19 cellular contexts compared by ENCODE assay signal in the genomic region with DNA sequence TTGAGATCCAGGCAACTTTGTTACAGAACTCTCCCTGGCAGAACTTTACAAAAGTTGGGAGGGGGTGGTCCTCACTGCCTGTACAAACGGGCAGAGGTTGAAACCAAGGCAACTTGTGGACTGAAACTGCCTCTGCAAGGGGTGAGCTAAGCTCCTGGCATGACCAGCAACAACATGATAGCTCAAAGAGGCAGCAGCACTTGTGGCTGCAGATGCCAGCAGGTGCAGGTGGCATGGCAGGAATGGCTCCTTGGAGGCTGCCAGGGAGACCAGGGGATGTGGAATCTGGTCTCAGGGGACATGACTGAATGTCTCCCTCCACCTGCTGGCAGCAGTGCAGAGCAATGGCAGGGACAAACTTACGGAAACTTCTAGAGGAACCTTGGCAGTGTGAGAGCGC. TPM values are rescaled to one million over a fixed set of nuclear protein-coding genes. Genes with fewer than 3 reads are reported as not detected.
A peak's percentile ranks its signal among the peaks of the same experiment; 100 is the strongest.
DNase-seq lines count a peak whose midpoint lies in the region; ATAC-seq, FAIRE-seq and TF ChIP-seq lines count a peak whose summit lies in the region.
"Had no signal": no experiment of that assay in that cellular context is flagged by ENCODE, and none has a peak within 500 bp of the region (broad histone marks: within the 10 kb centered on the region; RNA-seq: fewer than 3 reads in every experiment).

No MANE protein-coding gene starts in this region.

- DNase-seq in A549 (ENCODE audit: low read depth in 1 of 2, low spot score in 1 of 2) (peak in 1 of 2 experiments; percentile 25), LoVo (ENCODE audit: low spot score) (peak; percentile 6), SW480 (ENCODE audit: low spot score) (peak; percentile 11), left kidney (ENCODE audit: low read depth, low spot score) (peak; percentile 31), MV-4-11 (lab: John Stamatoyannopoulos, UW) (no peak)
- DNase-seq: activated naive CD8-positive, alpha-beta T cell treated with anti-CD3 and anti-CD28 coated beads for 36 hours; DMS 273 treated with DMSO at 0.1 percent for 48 hours; GF-D8; HCEC 1CT; hippocampal formation; KBM-7; NCI-H1048 had no signal

- no peaks in the 10 kb centered on the region for H3K9me3 ChIP-seq in A549
- H3K9me3 ChIP-seq: body of pancreas, suprapubic skin had no signal

- no peaks in the 10 kb centered on the region for H3K4me1 ChIP-seq in A549
- H3K4me1 ChIP-seq: body of pancreas, suprapubic skin had no signal

- no peak for TF ChIP-seq RAD21 in A549 (conservative IDR thresholded peaks at IDR 0.05 in 1 of 2, IDR thresholded peaks at IDR 0.05 in 1 of 2)

- TF ChIP-seq POLR2A in A549 (IDR thresholded peaks at IDR 0.05; ENCODE audit: low read length): no peak

- CTCF ChIA-PET in A549 (lab: Yijun Ruan, JAX): interaction anchor here (1.5 kb wide), 1 partner anchor 25 kb away, joined by 6 read pairs; no protein-coding TSS in a partner anchor

- no peak for FAIRE-seq in A549 (lab: Jason Lieb, UNC)

- no peak for TF ChIP-seq EP300 in A549 (IDR thresholded peaks at IDR 0.05)

- no peak overlapping the region for H3K27ac ChIP-seq in A549
- H3K27ac ChIP-seq: body of pancreas, coronary artery, suprapubic skin had no signal

- no peak overlapping the region for H3K4me2 ChIP-seq in A549
- H3K4me2 ChIP-seq: smooth muscle cell had no signal

- ATAC-seq in A549 (peak; percentile 44 to 47; a peak in 4 of 6 replicates), HG03159 (IDR thresholded peaks at IDR 0.05; ENCODE audit: unreplicated experiment) (no peak), HG03442 (IDR thresholded peaks at IDR 0.05; ENCODE audit: unreplicated experiment) (no peak), HG02763 (IDR thresholded peaks at IDR 0.05; ENCODE audit: unreplicated experiment) (no peak)
- ATAC-seq: body of pancreas had no signal

- WGBS in A549 (ENCODE audit: missing lambda C conversion rate): 52% methylated on average over 3 of the region's 3 CpGs

- no peak overlapping the region for H3K4me3 ChIP-seq in A549
- H3K4me3 ChIP-seq: body of pancreas, coronary artery, smooth muscle cell, suprapubic skin had no signal

- POLR2A ChIA-PET in A549 (lab: Yijun Ruan, JAX): no interaction called here

- no peak for TF ChIP-seq CTCF in A549 (IDR thresholded peaks at IDR 0.05)

TF ChIP-seq in A549, 52 proteins besides CTCF, POLR2A, EP300 and RAD21:
- TF ChIP-seq PHF8 (IDR thresholded peaks at IDR 0.05; ENCODE audit: borderline replicate concordance, low read depth) (no peak), ZC3H11A (IDR thresholded peaks at IDR 0.05) (no peak), CBX2 (IDR thresholded peaks at IDR 0.05; ENCODE audit: borderline replicate concordance, low read depth) (no peak), RNF2 (IDR thresholded peaks at IDR 0.05; ENCODE audit: borderline replicate concordance, low read depth) (no peak), KDM5A (IDR thresholded peaks at IDR 0.05) (no peak), GATA3 (IDR thresholded peaks at IDR 0.05; ENCODE audit: borderline replicate concordance) (no peak), MAFK (IDR thresholded peaks at IDR 0.05; ENCODE audit: partially characterized antibody) (no peak), CBX8 (IDR thresholded peaks at IDR 0.05) (no peak)
- TF ChIP-seq, protein P1, sequence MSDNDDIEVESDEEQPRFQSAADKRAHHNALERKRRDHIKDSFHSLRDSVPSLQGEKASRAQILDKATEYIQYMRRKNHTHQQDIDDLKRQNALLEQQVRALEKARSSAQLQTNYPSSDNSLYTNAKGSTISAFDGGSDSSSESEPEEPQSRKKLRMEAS (IDR thresholded peaks at IDR 0.05): no peak
- TF ChIP-seq, protein P2, sequence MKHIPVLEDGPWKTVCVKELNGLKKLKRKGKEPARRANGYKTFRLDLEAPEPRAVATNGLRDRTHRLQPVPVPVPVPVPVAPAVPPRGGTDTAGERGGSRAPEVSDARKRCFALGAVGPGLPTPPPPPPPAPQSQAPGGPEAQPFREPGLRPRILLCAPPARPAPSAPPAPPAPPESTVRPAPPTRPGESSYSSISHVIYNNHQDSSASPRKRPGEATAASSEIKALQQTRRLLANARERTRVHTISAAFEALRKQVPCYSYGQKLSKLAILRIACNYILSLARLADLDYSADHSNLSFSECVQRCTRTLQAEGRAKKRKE (CRISPR knock-in tag; IDR thresholded peaks at IDR 0.05; ENCODE audit: low read depth): no peak

RNA-seq across cellular contexts. Expression of a gene that starts 38.8 kb away (rescaled TPM):
- 29.8 and 31.9 TPM in 2 replicates for polyA plus RNA-seq in A549 (2011; rRNA removed)
- 10.6 and 12.7 TPM in 2 replicates for polyA plus RNA-seq in A549 (2012; cell fraction: cytosol; rRNA removed)
- polyA plus RNA-seq in A549 (2012; cell fraction: nucleus; rRNA removed): 26.2 and 36.5 TPM in 2 replicates
- 16.4 to 21.0 TPM (median 20.0 TPM) in 3 replicates for polyA plus RNA-seq in A549 (2017; fragmentation: RNase III; extraction: RNeasy Plus Mini Kit Qiagen cat#74134 plus additional on column Dnase treatment)
- polyA minus RNA-seq in A549 (2011; rRNA and poly(A)+ RNA removed): 20.3 and 24.7 TPM in 2 replicates

Comparison
In these comparisons a context has a peak if more than half of its experiments do, and no peak if none do; other contexts are left out.
1. ATAC-seq: peak in A549 (2 of 2); none in HG03159 (single experiment), HG03442 (single experiment) and HG02763 (single experiment).